ENCODE assay signal across 12 cellular contexts in the genomic region with DNA sequence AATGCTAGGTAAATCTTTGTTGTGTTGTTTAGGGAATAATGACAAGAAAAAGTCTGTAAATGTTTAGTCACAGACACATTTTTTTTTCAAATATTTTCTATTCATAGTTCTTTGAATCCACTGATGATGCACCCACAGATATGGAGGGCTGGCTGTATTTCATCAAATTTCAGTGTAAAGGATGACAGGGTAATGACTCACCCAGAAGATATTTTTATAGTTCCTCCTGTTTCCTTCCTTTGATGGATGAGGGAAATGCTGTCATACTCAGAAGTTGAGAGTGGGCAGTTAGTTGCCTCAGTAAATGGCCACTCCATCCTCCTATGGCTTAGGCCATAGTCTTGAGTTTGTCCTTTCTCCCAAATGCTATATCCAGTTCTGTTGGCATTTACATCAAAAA.
DNase-seq lines count a peak whose midpoint lies in the region; TF ChIP-seq lines count a peak whose summit lies in the region.
"Had no signal": no experiment of that assay in that cellular context is flagged by ENCODE, and none has a peak within 500 bp of the region (broad histone marks: within the 10 kb centered on the region; RNA-seq: fewer than 3 reads in every experiment).

No MANE protein-coding gene starts in this region.

- H3K27me3 ChIP-seq in breast epithelium (no peaks in the 10 kb centered on the region), SJSA1 (replicated peaks) (no peaks in the 10 kb centered on the region), tibial artery (no peaks in the 10 kb centered on the region)
- H3K27me3 ChIP-seq: testis had no signal

- TF ChIP-seq POLR2A in breast epithelium (IDR thresholded peaks at IDR 0.05): no peak

- DNase-seq in MCF 10A (ENCODE audit: unreplicated experiment) (peak; percentile 86), breast epithelium (ENCODE audit: low spot score in 2 of 2) (no peak), SJSA1 (ENCODE audit: low read depth in 1 of 2, low spot score in 2 of 2) (peak; percentile 52 to 85), fibroblast of the aortic adventitia (ENCODE audit: low read depth) (peak; percentile 91), tibial artery (no peak), activated gamma-delta T cell (lab: John Stamatoyannopoulos, UW) (no peak), NCI-H146 (lab: John Stamatoyannopoulos, UW) (no peak)
- no peak for DNase-seq in activated CD8-positive, alpha-beta memory T cell treated with anti-CD3 and anti-CD28 coated beads, Interleukin-2, amount 50 U/mL, for 4 hours
- DNase-seq: Calu3, testis had no signal

- no peaks in the 10 kb centered on the region for H3K27me3 Mint-ChIP-seq in MCF 10A (ENCODE audit: insufficient read depth, unreplicated experiment)

- peak overlapping the region; percentile 78 for H3K27ac Mint-ChIP-seq in MCF 10A (ENCODE audit: low read depth, unreplicated experiment)

- H3K4me3 Mint-ChIP-seq in MCF 10A (ENCODE audit: unreplicated experiment): no peak overlapping the region

- CTCF ChIA-PET in MCF 10A (lab: Yijun Ruan, JAX): no interaction called here

- no peak overlapping the region for H3K27ac ChIP-seq in breast epithelium
- peak overlapping the region; percentile 87 for H3K27ac ChIP-seq in SJSA1
- H3K27ac ChIP-seq in tibial artery: peak overlapping the region; percentile 29 to 34
- H3K27ac ChIP-seq: KMS-11, parathyroid adenoma, testis had no signal

- H3K36me3 Mint-ChIP-seq in MCF 10A (ENCODE audit: insufficient read depth, unreplicated experiment): peaks cover 7% of the 10 kb centered on the region

- POLR2A ChIA-PET in MCF 10A (lab: Yijun Ruan, JAX): interaction anchor here (1.1 kb wide), 1 partner anchor 95 kb away, joined by 6 read pairs; the partner anchor contains the start of gene PPFIBP1

- H3K36me3 ChIP-seq in breast epithelium: no peaks in the 10 kb centered on the region
- no peaks in the 10 kb centered on the region for H3K36me3 ChIP-seq in SJSA1
- H3K36me3 ChIP-seq in tibial artery: no peaks in the 10 kb centered on the region

- no peaks in the 10 kb centered on the region for H3K9me3 ChIP-seq in breast epithelium
- H3K9me3 ChIP-seq in SJSA1 (replicated peaks): no peaks in the 10 kb centered on the region
- H3K9me3 ChIP-seq in tibial artery: no peaks in the 10 kb centered on the region
- H3K9me3 ChIP-seq: testis had no signal

- H3K9me3 Mint-ChIP-seq in MCF 10A (ENCODE audit: unreplicated experiment): no peaks in the 10 kb centered on the region

- intact Hi-C loops in MCF 10A (cut with micrococcal nuclease) (no loop called here), breast epithelium (cut with DNase I; ENCODE audit: low total_unique reads) (no loop called here), tibial artery (cut with DNase I; ENCODE audit: low total_unique reads) (no loop called here)

- H3K4me1 Mint-ChIP-seq in MCF 10A (ENCODE audit: insufficient read depth, unreplicated experiment): peaks cover 51% of the 10 kb centered on the region

- no TSS peak for BruUV-seq in MCF 10A (replicated peaks; lab: Mats Ljungman, UMichigan)

- TF ChIP-seq CTCF in MCF 10A (IDR thresholded peaks at IDR 0.05; ENCODE audit: unreplicated experiment) (no peak), breast epithelium (IDR thresholded peaks at IDR 0.05) (no peak), fibroblast of the aortic adventitia (IDR thresholded peaks at IDR 0.05; ENCODE audit: insufficient read depth, low read length) (no peak), tibial artery (IDR thresholded peaks at IDR 0.05) (no peak)

- H3K4me3 ChIP-seq in breast epithelium: no peak overlapping the region
- no peak overlapping the region for H3K4me3 ChIP-seq in SJSA1
- H3K4me3 ChIP-seq in fibroblast of the aortic adventitia (ENCODE audit: low read depth, low read length): no peak overlapping the region
- H3K4me3 ChIP-seq in tibial artery: no peak overlapping the region
- H3K4me3 ChIP-seq: testis had no signal

- H3K4me1 ChIP-seq in breast epithelium: no peaks in the 10 kb centered on the region
- H3K4me1 ChIP-seq in SJSA1 (replicated peaks): peaks cover 97% of the 10 kb centered on the region
- H3K4me1 ChIP-seq in tibial artery: peaks cover 0 to 63% (median 25%) of the 10 kb centered on the region in 4 donors

Comparison
In these comparisons a context has a peak if more than half of its experiments do, and no peak if none do; other contexts are left out.
1. DNase-seq: peak in MCF 10A (single experiment), SJSA1 (2 of 2) and fibroblast of the aortic adventitia (single experiment); none in breast epithelium (0 of 2), tibial artery (0 of 2), activated gamma-delta T cell (single experiment), activated CD8-positive, alpha-beta memory T cell treated with anti-CD3 and anti-CD28 coated beads, Interleukin-2, amount 50 U/mL, for 4 hours (single experiment) and NCI-H146 (single experiment).
2. H3K27ac ChIP-seq: peak in SJSA1 (single experiment) and tibial artery (2 of 2); none in breast epithelium (0 of 2).